1 cellular context compared by ENCODE assay signal in the genomic region with DNA sequence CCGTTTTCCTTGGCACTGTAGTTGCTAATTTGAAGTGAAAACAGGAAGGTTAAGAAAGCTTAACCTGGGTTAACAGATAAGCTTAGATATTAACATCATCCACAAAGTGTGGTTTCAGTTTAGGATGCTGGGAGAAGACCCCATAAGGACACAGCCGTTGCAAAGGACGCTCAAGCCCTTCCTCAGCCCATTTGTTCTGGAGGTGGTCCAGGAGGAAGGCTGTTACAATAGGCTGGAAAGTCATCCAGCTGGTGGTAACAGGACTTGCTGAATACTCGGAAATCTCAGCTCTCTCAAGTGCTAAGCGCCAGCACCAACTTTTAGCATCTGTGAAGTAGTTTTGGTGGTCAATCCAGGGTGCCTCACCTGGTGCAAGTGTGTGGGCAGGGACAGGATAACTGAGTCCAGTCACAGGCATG.
TF ChIP-seq lines count a peak whose summit lies in the region.

No MANE protein-coding gene starts in this region.

TF ChIP-seq in WTC11, 78 proteins besides CTCF, POLR2A, EP300 and RAD21 (continued from another document):
- TF ChIP-seq, protein P1, sequence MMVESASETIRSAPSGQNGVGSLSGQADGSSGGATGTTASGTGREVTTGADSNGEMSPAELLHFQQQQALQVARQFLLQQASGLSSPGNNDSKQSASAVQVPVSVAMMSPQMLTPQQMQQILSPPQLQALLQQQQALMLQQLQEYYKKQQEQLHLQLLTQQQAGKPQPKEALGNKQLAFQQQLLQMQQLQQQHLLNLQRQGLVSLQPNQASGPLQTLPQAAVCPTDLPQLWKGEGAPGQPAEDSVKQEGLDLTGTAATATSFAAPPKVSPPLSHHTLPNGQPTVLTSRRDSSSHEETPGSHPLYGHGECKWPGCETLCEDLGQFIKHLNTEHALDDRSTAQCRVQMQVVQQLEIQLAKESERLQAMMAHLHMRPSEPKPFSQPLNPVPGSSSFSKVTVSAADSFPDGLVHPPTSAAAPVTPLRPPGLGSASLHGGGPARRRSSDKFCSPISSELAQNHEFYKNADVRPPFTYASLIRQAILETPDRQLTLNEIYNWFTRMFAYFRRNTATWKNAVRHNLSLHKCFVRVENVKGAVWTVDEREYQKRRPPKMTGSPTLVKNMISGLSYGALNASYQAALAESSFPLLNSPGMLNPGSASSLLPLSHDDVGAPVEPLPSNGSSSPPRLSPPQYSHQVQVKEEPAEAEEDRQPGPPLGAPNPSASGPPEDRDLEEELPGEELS (CRISPR knock-in tag; IDR thresholded peaks at IDR 0.05) = no peak
- TF ChIP-seq, protein P2, sequence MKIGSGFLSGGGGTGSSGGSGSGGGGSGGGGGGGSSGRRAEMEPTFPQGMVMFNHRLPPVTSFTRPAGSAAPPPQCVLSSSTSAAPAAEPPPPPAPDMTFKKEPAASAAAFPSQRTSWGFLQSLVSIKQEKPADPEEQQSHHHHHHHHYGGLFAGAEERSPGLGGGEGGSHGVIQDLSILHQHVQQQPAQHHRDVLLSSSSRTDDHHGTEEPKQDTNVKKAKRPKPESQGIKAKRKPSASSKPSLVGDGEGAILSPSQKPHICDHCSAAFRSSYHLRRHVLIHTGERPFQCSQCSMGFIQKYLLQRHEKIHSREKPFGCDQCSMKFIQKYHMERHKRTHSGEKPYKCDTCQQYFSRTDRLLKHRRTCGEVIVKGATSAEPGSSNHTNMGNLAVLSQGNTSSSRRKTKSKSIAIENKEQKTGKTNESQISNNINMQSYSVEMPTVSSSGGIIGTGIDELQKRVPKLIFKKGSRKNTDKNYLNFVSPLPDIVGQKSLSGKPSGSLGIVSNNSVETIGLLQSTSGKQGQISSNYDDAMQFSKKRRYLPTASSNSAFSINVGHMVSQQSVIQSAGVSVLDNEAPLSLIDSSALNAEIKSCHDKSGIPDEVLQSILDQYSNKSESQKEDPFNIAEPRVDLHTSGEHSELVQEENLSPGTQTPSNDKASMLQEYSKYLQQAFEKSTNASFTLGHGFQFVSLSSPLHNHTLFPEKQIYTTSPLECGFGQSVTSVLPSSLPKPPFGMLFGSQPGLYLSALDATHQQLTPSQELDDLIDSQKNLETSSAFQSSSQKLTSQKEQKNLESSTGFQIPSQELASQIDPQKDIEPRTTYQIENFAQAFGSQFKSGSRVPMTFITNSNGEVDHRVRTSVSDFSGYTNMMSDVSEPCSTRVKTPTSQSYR (CRISPR knock-in tag; IDR thresholded peaks at IDR 0.05) = no peak
- TF ChIP-seq ZNF423 (CRISPR knock-in tag; IDR thresholded peaks at IDR 0.05) (no peak), CBFB (CRISPR knock-in tag; IDR thresholded peaks at IDR 0.05; ENCODE audit: low read depth) (no peak), RELA (CRISPR knock-in tag; IDR thresholded peaks at IDR 0.05; ENCODE audit: borderline replicate concordance) (no peak)
TF ChIP-seq in WTC11: peak in this region for 0.
